8 cellular contexts compared by ENCODE assay signal in genomic region chr1:12472798-12473551, GRCh38.
A peak's percentile ranks its signal among the peaks of the same experiment; 100 is the strongest.
DNase-seq lines count a peak whose midpoint lies in the region; ATAC-seq and TF ChIP-seq lines count a peak whose summit lies in the region.

No MANE protein-coding gene starts in this region.

- no peaks in the 10 kb centered on the region for H3K9me3 ChIP-seq in HEK293 (ENCODE audit: control insufficient read depth, insufficient read depth, low read depth, low read length)
- H3K9me3 ChIP-seq in right atrium auricular region, result no peaks in the 10 kb centered on the region

- TF ChIP-seq CTCF in HEK293 (tag by site-specific recombination; IDR thresholded peaks at IDR 0.05) (no peak), right atrium auricular region (IDR thresholded peaks at IDR 0.05) (no peak)

- peaks cover 24% of the 10 kb centered on the region for H3K4me1 ChIP-seq in HEK293 (ENCODE audit: control insufficient read depth, insufficient read depth, low read length)
- peaks cover 0 to 64% of the 10 kb centered on the region in 2 donors for H3K4me1 ChIP-seq in right atrium auricular region

- peaks cover 32% of the 10 kb centered on the region for H3K36me3 Mint-ChIP-seq in activated CD8-positive, alpha-beta memory T cell treated with anti-CD3 and anti-CD28 coated beads, Interleukin-2, amount 10 ng/mL, durations not matched to agents 7 days and 5 days

- CTCF ChIA-PET in HEK293 (lab: Yijun Ruan, JAX), result interaction anchor here (0.6 kb wide), 1 partner anchor 347 kb away, joined by 3 read pairs; no protein-coding TSS in a partner anchor
- CTCF ChIA-PET in activated CD8-positive, alpha-beta memory T cell treated with anti-CD3 and anti-CD28 coated beads, Interleukin-2, amount 10 ng/mL, durations not matched to agents 7 days and 5 days (lab: Charles Lee), result interaction anchor here (0.8 to 1.7 kb wide), 3 partner anchors 37 to 39 kb away, joined by 3 to 5 read pairs (median 4); no protein-coding TSS in a partner anchor

- H3K27ac Mint-ChIP-seq in activated CD8-positive, alpha-beta memory T cell treated with anti-CD3 and anti-CD28 coated beads, Interleukin-2, amount 10 ng/mL, durations not matched to agents 7 days and 5 days, result peak overlapping the region; percentile 90

- POLR2A ChIA-PET in HEK293 (lab: Yijun Ruan, JAX), result no interaction called here

- no peak overlapping the region for H3K27ac ChIP-seq in HEK293 (ENCODE audit: extremely low read depth, low read depth, low read length)
- peak overlapping the region; percentile 51 to 69 for H3K27ac ChIP-seq in right atrium auricular region

- peak overlapping the region; percentile 44 for H3K4me3 Mint-ChIP-seq in activated CD8-positive, alpha-beta memory T cell treated with anti-CD3 and anti-CD28 coated beads, Interleukin-2, amount 10 ng/mL, durations not matched to agents 7 days and 5 days

- peak; percentile 89 for ATAC-seq in activated CD8-positive, alpha-beta memory T cell treated with anti-CD3 and anti-CD28 coated beads, Interleukin-2, amount 10 ng/mL, durations not matched to agents 7 days and 5 days
- no peak for ATAC-seq in HG02623 (IDR thresholded peaks at IDR 0.05; ENCODE audit: unreplicated experiment)
- ATAC-seq in GM19328 (IDR thresholded peaks at IDR 0.05; ENCODE audit: unreplicated experiment), result no peak
- no peak for ATAC-seq in GM18502 (IDR thresholded peaks at IDR 0.05; ENCODE audit: poor library complexity, unreplicated experiment)

- H3K36me3 ChIP-seq in HEK293 (ENCODE audit: control insufficient read depth in 2 of 2, insufficient read depth in 1 of 2, low read length in 2 of 2) (peaks cover 0 to 7% of the 10 kb centered on the region in 2 experiments; a peak in 1 of 3 replicates), right atrium auricular region (no peaks in the 10 kb centered on the region)

- no peaks in the 10 kb centered on the region for H3K27me3 ChIP-seq in right atrium auricular region

- H3K27me3 Mint-ChIP-seq in activated CD8-positive, alpha-beta memory T cell treated with anti-CD3 and anti-CD28 coated beads, Interleukin-2, amount 10 ng/mL, durations not matched to agents 7 days and 5 days, result no peaks in the 10 kb centered on the region

- peak; percentile 87 for DNase-seq in activated CD8-positive, alpha-beta memory T cell treated with anti-CD3 and anti-CD28 coated beads, Interleukin-2, amount 10 ng/mL, durations not matched to agents 7 days and 5 days
- DNase-seq in right atrium auricular region (ENCODE audit: low spot score) (no peak), HuH-7.5 (ENCODE audit: low spot score) (no peak)
- peak; percentile 38 to 53 for DNase-seq in stimulated activated CD8-positive, alpha-beta memory T cell treated with anti-CD3 and anti-CD28 coated beads, Interleukin-2, amount 100 ng/mL, for 1 hour (ENCODE audit: low read depth in 2 of 2)

- H3K4me1 Mint-ChIP-seq in activated CD8-positive, alpha-beta memory T cell treated with anti-CD3 and anti-CD28 coated beads, Interleukin-2, amount 10 ng/mL, durations not matched to agents 7 days and 5 days, result peaks cover 70% of the 10 kb centered on the region

- H3K9me3 Mint-ChIP-seq in activated CD8-positive, alpha-beta memory T cell treated with anti-CD3 and anti-CD28 coated beads, Interleukin-2, amount 10 ng/mL, durations not matched to agents 7 days and 5 days (ENCODE audit: low read depth), result no peaks in the 10 kb centered on the region

- H3K4me3 ChIP-seq in HEK293 (ENCODE audit: low read depth, low read length) (no peak overlapping the region), right atrium auricular region (no peak overlapping the region)

TF ChIP-seq in HEK293, 187 proteins besides CTCF, POLR2A, EP300 and RAD21:
- no peak for TF ChIP-seq PRDM2 (tag by site-specific recombination; IDR thresholded peaks at IDR 0.05; ENCODE audit: borderline replicate concordance)
- TF ChIP-seq ZNF157 (tag by site-specific recombination; IDR thresholded peaks at IDR 0.05), result no peak
- no peak for TF ChIP-seq ZNF155 (tag by site-specific recombination; IDR thresholded peaks at IDR 0.05)
- no peak for TF ChIP-seq ZNF223 (tag by site-specific recombination; IDR thresholded peaks at IDR 0.05)
- TF ChIP-seq ZNF664 (tag by site-specific recombination; IDR thresholded peaks at IDR 0.05), result peak; percentile 52; the same call in 1 of the 2 replicates
- TF ChIP-seq ZBTB10 (tag by site-specific recombination; IDR thresholded peaks at IDR 0.05), result no peak
- TF ChIP-seq ZNF747 (tag by site-specific recombination; IDR thresholded peaks at IDR 0.05), result no peak

Comparison
In these comparisons a context has a peak if more than half of its experiments do, and no peak if none do; other contexts are left out.
1. DNase-seq: peak in activated CD8-positive, alpha-beta memory T cell treated with anti-CD3 and anti-CD28 coated beads, Interleukin-2, amount 10 ng/mL, durations not matched to agents 7 days and 5 days (single experiment) and stimulated activated CD8-positive, alpha-beta memory T cell treated with anti-CD3 and anti-CD28 coated beads, Interleukin-2, amount 100 ng/mL, for 1 hour (2 of 2); none in right atrium auricular region (single experiment) and HuH-7.5 (single experiment).